In the genomic region with DNA sequence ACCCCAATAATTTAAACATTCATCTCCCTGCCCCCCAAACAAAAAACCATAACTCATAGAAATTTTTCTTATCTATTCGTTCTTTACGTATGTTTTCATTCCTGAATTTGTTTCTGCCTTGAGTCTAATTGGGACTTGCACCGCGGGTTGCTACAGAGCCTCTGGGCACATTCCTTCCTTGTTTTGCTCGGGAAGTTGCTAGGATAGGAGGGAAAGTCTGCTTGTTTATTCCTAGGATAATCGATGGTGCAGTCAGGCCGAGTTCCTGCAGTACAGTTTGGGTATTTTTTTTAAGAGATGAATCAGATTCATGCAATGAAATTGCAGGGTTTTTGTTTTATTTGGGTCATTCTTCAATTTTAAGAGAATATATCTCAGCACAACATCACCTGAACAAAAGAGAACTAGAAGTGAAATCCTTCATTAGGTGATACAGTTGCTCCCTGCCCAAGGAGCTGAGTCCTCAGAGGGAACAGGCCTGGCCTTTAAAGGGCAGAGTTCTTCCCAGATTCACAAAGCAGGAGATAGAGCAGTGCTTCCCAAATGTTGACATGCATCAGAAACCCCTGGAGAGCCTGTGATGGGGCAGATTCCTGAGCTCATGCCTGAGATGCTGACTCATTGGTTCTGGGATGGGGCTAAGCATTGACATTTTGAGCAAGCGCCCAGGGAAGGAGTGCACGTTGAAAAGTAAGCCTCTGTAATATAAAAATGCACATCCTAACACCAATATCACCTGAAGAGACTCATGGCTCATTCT, we compare ENCODE assay signal across 12 cellular contexts.
DNase-seq lines count a peak whose midpoint lies in the region; ATAC-seq and TF ChIP-seq lines count a peak whose summit lies in the region.
"Had no signal": no experiment of that assay in that cellular context is flagged by ENCODE, and none has a peak within 500 bp of the region (broad histone marks: within the 10 kb centered on the region; RNA-seq: fewer than 3 reads in every experiment).

No MANE protein-coding gene starts in this region.

- no peaks in the 10 kb centered on the region for H3K36me3 ChIP-seq in SJSA1
- no peaks in the 10 kb centered on the region for H3K36me3 ChIP-seq in osteoblast (ENCODE audit: insufficient read depth, low read length)
- H3K36me3 ChIP-seq in OCI-LY7 (ENCODE audit: insufficient read depth, low read length), result no peaks in the 10 kb centered on the region
- H3K36me3 ChIP-seq: esophagus squamous epithelium had no signal

- H2AFZ ChIP-seq in osteoblast (ENCODE audit: low read length) (peak overlapping the region; percentile 49), OCI-LY7 (ENCODE audit: low read length) (no peak overlapping the region)

- peaks cover 22% of the 10 kb centered on the region for H3K4me1 ChIP-seq in SJSA1 (replicated peaks)
- H3K4me1 ChIP-seq in osteoblast (ENCODE audit: insufficient read depth, low read length), result peaks cover 18% of the 10 kb centered on the region
- no peaks in the 10 kb centered on the region for H3K4me1 ChIP-seq in OCI-LY7 (ENCODE audit: insufficient read depth, low read length, poor library complexity, severe bottlenecking)
- H3K4me1 ChIP-seq: esophagus squamous epithelium had no signal

- ATAC-seq in GM18502 (IDR thresholded peaks at IDR 0.05; ENCODE audit: poor library complexity, unreplicated experiment), result no peak
- ATAC-seq: stimulated activated naive CD8-positive, alpha-beta T cell treated with anti-CD3 and anti-CD28 coated beads, Interleukin-15, Interleukin-2, amounts not matched to agents 100 U/mL and 50 U/mL, for 24 hours had no signal

- CTCF ChIA-PET in OCI-LY7 (lab: Charles Lee; ENCODE audit: unreplicated experiment), result no interaction called here

- TF ChIP-seq CTCF in osteoblast (IDR thresholded peaks at IDR 0.05; ENCODE audit: extremely low read depth, low read depth, low read length), result no peak
- TF ChIP-seq CTCF in OCI-LY7 (conservative IDR thresholded peaks at IDR 0.05; ENCODE audit: low read length), result no peak

- DNase-seq in EH (ENCODE audit: low read depth), result peak; percentile 86
- peak; percentile 49 to 55 for DNase-seq in SJSA1 (ENCODE audit: low read depth in 1 of 2, low spot score in 2 of 2)
- peak; percentile 24 for DNase-seq in fibroblast of the conjunctiva (ENCODE audit: low read depth)
- no peak for DNase-seq in osteoblast (ENCODE audit: insufficient read length, low spot score, missing footprints)
- no peak for DNase-seq in activated gamma-delta T cell (lab: John Stamatoyannopoulos, UW)
- DNase-seq in OCI-LY7 (ENCODE audit: low spot score), result no peak
- no peak for DNase-seq in activated CD4-positive, CD25-positive, alpha-beta regulatory T cell (lab: John Stamatoyannopoulos, UW)
- DNase-seq: esophagus squamous epithelium; naive B cell; NCI-H2107; stimulated activated naive CD8-positive, alpha-beta T cell treated with anti-CD3 and anti-CD28 coated beads, Interleukin-15, Interleukin-2, amounts not matched to agents 100 U/mL and 50 U/mL, for 24 hours had no signal

- H3K4me2 ChIP-seq in osteoblast (ENCODE audit: insufficient read depth, low read length) (peak overlapping the region; percentile 55), OCI-LY7 (ENCODE audit: low read length) (no peak overlapping the region)

- no peaks in the 10 kb centered on the region for H3K9me2 ChIP-seq in OCI-LY7 (ENCODE audit: insufficient read depth, low read length)

- no peaks in the 10 kb centered on the region for H3K79me2 ChIP-seq in osteoblast (ENCODE audit: insufficient read depth, low read length)
- H3K79me2 ChIP-seq in OCI-LY7 (ENCODE audit: insufficient read depth, low read depth, low read length), result no peaks in the 10 kb centered on the region

- no peak overlapping the region for H3K4me3 ChIP-seq in SJSA1
- H3K4me3 ChIP-seq in osteoblast (ENCODE audit: insufficient read depth, low read length), result peak overlapping the region; percentile 20
- H3K4me3 ChIP-seq in OCI-LY7 (ENCODE audit: low read depth, low read length, poor library complexity, severe bottlenecking), result no peak overlapping the region
- H3K4me3 ChIP-seq: esophagus squamous epithelium had no signal

- intact Hi-C loops in OCI-LY7 (cut with micrococcal nuclease; ENCODE audit: unreplicated experiment), result no loop called here

- POLR2A ChIA-PET in OCI-LY7 (lab: Charles Lee), result interaction anchor here (0.6 kb wide), 2 partner anchors 162 to 259 kb away, joined by 3 read pairs; no protein-coding TSS in a partner anchor

- BruUV-seq in OCI-LY7 (replicated peaks; lab: Mats Ljungman, UMichigan), result no TSS peak

- H4K20me1 ChIP-seq in osteoblast (ENCODE audit: insufficient read depth, low read length), result no peaks in the 10 kb centered on the region
- H4K20me1 ChIP-seq in OCI-LY7 (ENCODE audit: insufficient read depth, low read length), result no peaks in the 10 kb centered on the region

- peak overlapping the region; percentile 66 for H3K27ac ChIP-seq in SJSA1
- peak overlapping the region; percentile 84 for H3K27ac ChIP-seq in osteoblast (ENCODE audit: low read depth, low read length)
- H3K27ac ChIP-seq in OCI-LY7 (ENCODE audit: low read depth, low read length, poor library complexity, severe bottlenecking), result no peak overlapping the region

- H3K27me3 ChIP-seq in SJSA1 (replicated peaks) (no peaks in the 10 kb centered on the region), osteoblast (ENCODE audit: insufficient read depth, low read length) (no peaks in the 10 kb centered on the region)
- H3K27me3 ChIP-seq: esophagus squamous epithelium had no signal

- no peaks in the 10 kb centered on the region for H3K9me3 ChIP-seq in SJSA1 (replicated peaks)
- H3K9me3 ChIP-seq in osteoblast (ENCODE audit: low read depth, low read length), result no peaks in the 10 kb centered on the region
- H3K9me3 ChIP-seq in OCI-LY7 (ENCODE audit: low read length), result no peaks in the 10 kb centered on the region
- H3K9me3 ChIP-seq: esophagus squamous epithelium had no signal

Comparison
In these comparisons a context has a peak if more than half of its experiments do, and no peak if none do; other contexts are left out.
1. DNase-seq: peak in EH (single experiment), SJSA1 (2 of 2) and fibroblast of the conjunctiva (single experiment); none in osteoblast (single experiment), activated gamma-delta T cell (single experiment), OCI-LY7 (single experiment) and activated CD4-positive, CD25-positive, alpha-beta regulatory T cell (0 of 4).